ENCODE assay signal across 13 cellular contexts in the genomic region with DNA sequence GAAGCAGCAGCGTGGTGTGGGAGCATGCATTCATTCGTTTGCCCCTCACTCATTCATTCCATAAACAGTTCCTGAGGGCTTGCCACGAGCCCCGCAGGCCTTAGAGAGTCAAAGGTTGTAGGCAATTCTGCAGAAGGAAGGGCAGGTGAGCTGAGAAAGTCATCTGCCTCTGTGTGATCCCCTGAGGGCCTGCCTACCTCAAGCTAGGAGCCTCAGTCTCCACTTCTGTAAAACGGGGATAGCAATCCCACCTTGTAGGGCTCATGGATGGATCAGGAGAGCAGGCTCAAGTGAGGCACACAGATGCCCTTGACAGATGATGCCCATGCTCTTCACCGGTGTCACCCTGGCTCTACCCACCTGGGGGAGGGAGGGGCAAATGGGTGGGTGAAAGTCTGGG. TPM values are rescaled to one million over a fixed set of nuclear protein-coding genes. Genes with fewer than 3 reads are reported as not detected.
DNase-seq lines count a peak whose midpoint lies in the region; ATAC-seq and TF ChIP-seq lines count a peak whose summit lies in the region.
"Had no signal": no experiment of that assay in that cellular context is flagged by ENCODE, and none has a peak within 500 bp of the region (broad histone marks: within the 10 kb centered on the region; RNA-seq: fewer than 3 reads in every experiment).

No MANE protein-coding gene starts in this region.

- H3K36me3 ChIP-seq in IMR-90 (ENCODE audit: control insufficient read depth, insufficient read depth, low read length) (no peaks in the 10 kb centered on the region), neuronal stem cell (replicated peaks in 1 of 2; ENCODE audit: control insufficient read depth in 2 of 2, insufficient read depth in 2 of 2, low read length in 2 of 2) (no peaks in the 10 kb centered on the region), thyroid gland (no peaks in the 10 kb centered on the region)

- H4K91ac ChIP-seq in IMR-90 (ENCODE audit: insufficient read depth, low read depth, low read length) (0 out of 2 replicates have a peak overlapping the region, but pooled peaks have one; percentile 69), neuronal stem cell (ENCODE audit: low read depth, low read length, poor library complexity) (no peak overlapping the region)

- H2BK15ac ChIP-seq in IMR-90 (ENCODE audit: low read depth, low read length) (peak overlapping the region; percentile 66; the same call in 1 of the 3 replicates), neuronal stem cell (ENCODE audit: low read length) (no peak overlapping the region)

- POLR2A ChIA-PET in IMR-90 (lab: Charles Lee; ENCODE audit: unreplicated experiment): no interaction called here

- dilution Hi-C loops in IMR-90 (cut with HindIII; ENCODE audit: low sequenced_read_pairs, unreplicated experiment): no loop called here

- no peak for DNase-seq in activated T-cell treated with anti-CD3 and anti-CD28 coated beads, Interleukin-2, amount 50 U/mL, for 24 hours
- no peak for DNase-seq in activated T-cell treated with anti-CD3 and anti-CD28 coated beads for 4 hours
- DNase-seq in IMR-90: no peak
- no peak for DNase-seq in activated naive CD8-positive, alpha-beta T cell treated with anti-CD3 and anti-CD28 coated beads, Interleukin-2, amount 50 U/mL, for 24 hours
- DNase-seq in neuronal stem cell (ENCODE audit: low spot score): no peak
- DNase-seq in kidney glomerular epithelial cell (lab: John Stamatoyannopoulos, UW): no peak
- no peak for DNase-seq in thyroid gland
- DNase-seq: DMS79 treated with DMSO at 0.1 percent for 48 hours, NCI-H1436 treated with DMSO at 0.1 percent for 48 hours had no signal

- no peak overlapping the region for H4K5ac ChIP-seq in IMR-90 (ENCODE audit: low read depth, low read length)

- H3K56ac ChIP-seq in IMR-90 (ENCODE audit: extremely low read depth, insufficient read depth, low read length): no peak overlapping the region

- H2BK12ac ChIP-seq in neuronal stem cell (ENCODE audit: low read length): no peak overlapping the region

- CTCF ChIA-PET in IMR-90 (lab: Yijun Ruan, JAX): interaction anchor here (0.7 to 1.4 kb wide), 2 partner anchors 16 to 17 kb away, joined by 3 to 6 read pairs; no protein-coding TSS in a partner anchor

- H3K79me1 ChIP-seq in IMR-90 (ENCODE audit: low read depth in 1 of 2, low read length in 2 of 2) (peaks cover 26 to 90% of the 10 kb centered on the region in 2 experiments; a peak in 3 of 4 replicates), neuronal stem cell (ENCODE audit: low read depth, low read length) (no peaks in the 10 kb centered on the region)

- H3K27me3 Mint-ChIP-seq in activated T-cell treated with anti-CD3 and anti-CD28 coated beads, Interleukin-2, amount 50 U/mL, for 24 hours: no peaks in the 10 kb centered on the region
- no peaks in the 10 kb centered on the region for H3K27me3 Mint-ChIP-seq in activated naive CD8-positive, alpha-beta T cell treated with anti-CD3 and anti-CD28 coated beads, Interleukin-2, amount 50 U/mL, for 24 hours

- H4K8ac ChIP-seq in IMR-90 (ENCODE audit: low read depth in 2 of 2, low read length in 2 of 2) (peak overlapping the region in 1 of 2 experiments; percentile 23; a peak in 1 of 4 replicates), neuronal stem cell (ENCODE audit: low read depth, low read length) (no peak overlapping the region)

- H3K23ac ChIP-seq in IMR-90 (ENCODE audit: low read depth, low read length) (peak overlapping the region; percentile 44; the same call in 1 of the 2 replicates), neuronal stem cell (ENCODE audit: low read depth, low read length, poor library complexity) (peak overlapping the region; percentile 26)

- TF ChIP-seq CTCF in IMR-90 (conservative IDR thresholded peaks at IDR 0.05; ENCODE audit: low read depth, low read length) (no peak), thyroid gland (IDR thresholded peaks at IDR 0.05) (no peak)

- TF ChIP-seq POLR2A in IMR-90 (IDR thresholded peaks at IDR 0.05; ENCODE audit: low read depth, low read length) (no peak), thyroid gland (IDR thresholded peaks at IDR 0.05) (no peak)

- H3K4me1 Mint-ChIP-seq in activated T-cell treated with anti-CD3 and anti-CD28 coated beads, Interleukin-2, amount 50 U/mL, for 24 hours (ENCODE audit: low read depth): peaks cover 92% of the 10 kb centered on the region
- peaks cover 94% of the 10 kb centered on the region for H3K4me1 Mint-ChIP-seq in activated naive CD8-positive, alpha-beta T cell treated with anti-CD3 and anti-CD28 coated beads, Interleukin-2, amount 50 U/mL, for 24 hours

- WGBS in IMR-90 (ENCODE audit: extremely low coverage in 2 of 2, insufficient read length in 1 of 2), 2 experiments: no CpG with 5 or more reads among the region's 6 CpGs
- no CpG with 5 or more reads among the region's 6 CpGs for WGBS in neuronal stem cell (ENCODE audit: extremely low coverage in 2 of 2, insufficient read length in 2 of 2, insufficient replicate concordance in 1 of 2), 2 donors
- WGBS in thyroid gland, 2 donors: 93 to 100% methylated on average over 4 to 5 of the region's 6 CpGs

- peak overlapping the region; percentile 28 for H2BK20ac ChIP-seq in IMR-90 (ENCODE audit: low read depth, low read length)

- H3K18ac ChIP-seq in IMR-90 (ENCODE audit: low read depth, low read length) (no peak overlapping the region), neuronal stem cell (ENCODE audit: low read length) (no peak overlapping the region)

- H3K4me3 ChIP-seq in IMR-90 (ENCODE audit: insufficient read depth, low read depth, low read length) (no peak overlapping the region), neuronal stem cell (ENCODE audit: low read length in 2 of 2) (no peak overlapping the region), thyroid gland (replicated peaks in 1 of 3) (no peak overlapping the region)
- H3K4me3 ChIP-seq: A549 had no signal

- peak overlapping the region; percentile 100 for H3K4ac ChIP-seq in IMR-90 (ENCODE audit: low read depth, low read length)
- no peak overlapping the region for H3K4ac ChIP-seq in neuronal stem cell (ENCODE audit: low read length)

- H3K9me3 ChIP-seq in IMR-90 (ENCODE audit: control insufficient read depth, insufficient read depth, low read length) (no peaks in the 10 kb centered on the region), neuronal stem cell (replicated peaks in 1 of 2; ENCODE audit: control insufficient read depth in 2 of 2, insufficient read depth in 1 of 2, low read depth in 1 of 2, low read length in 2 of 2) (no peaks in the 10 kb centered on the region), thyroid gland (no peaks in the 10 kb centered on the region)
- H3K9me3 ChIP-seq: A549 had no signal

- in situ Hi-C loops in IMR-90 (cut with MboI; ENCODE audit: low sequenced_read_pairs): no loop called here

- H3K27ac Mint-ChIP-seq in activated T-cell treated with anti-CD3 and anti-CD28 coated beads, Interleukin-2, amount 50 U/mL, for 24 hours: peak overlapping the region; percentile 99
- peak overlapping the region; percentile 97 for H3K27ac Mint-ChIP-seq in activated naive CD8-positive, alpha-beta T cell treated with anti-CD3 and anti-CD28 coated beads, Interleukin-2, amount 50 U/mL, for 24 hours
- H3K27ac Mint-ChIP-seq: type B pancreatic cell had no signal

- H3K36me3 Mint-ChIP-seq in activated T-cell treated with anti-CD3 and anti-CD28 coated beads, Interleukin-2, amount 50 U/mL, for 24 hours (ENCODE audit: low read depth): peaks cover 13% of the 10 kb centered on the region
- H3K36me3 Mint-ChIP-seq in activated naive CD8-positive, alpha-beta T cell treated with anti-CD3 and anti-CD28 coated beads, Interleukin-2, amount 50 U/mL, for 24 hours (ENCODE audit: low read depth): peaks cover 4% of the 10 kb centered on the region
- H3K36me3 Mint-ChIP-seq: type B pancreatic cell had no signal

- H3K14ac ChIP-seq in IMR-90 (replicated peaks; ENCODE audit: low read depth, low read length): peak overlapping the region; percentile 53; the same call in 1 of the 2 replicates
- H3K14ac ChIP-seq in neuronal stem cell (ENCODE audit: low read length): no peak overlapping the region

- H2BK120ac ChIP-seq in IMR-90 (ENCODE audit: low read depth, low read length) (peak overlapping the region; percentile 98; the same call in 1 of the 2 replicates), neuronal stem cell (ENCODE audit: low read depth, low read length) (peak overlapping the region; percentile 50)

- no peak overlapping the region for H3K27ac ChIP-seq in IMR-90 (ENCODE audit: insufficient read depth, low read length)
- no peak overlapping the region for H3K27ac ChIP-seq in neuronal stem cell (replicated peaks; ENCODE audit: low read length)
- H3K27ac ChIP-seq in thyroid gland: no peak overlapping the region

- TF ChIP-seq RAD21 in IMR-90 (IDR thresholded peaks at IDR 0.05; ENCODE audit: low read length): no peak

- peaks cover 30% of the 10 kb centered on the region; the same call in 1 of the 2 replicates for H4K20me1 ChIP-seq in IMR-90 (ENCODE audit: insufficient read depth, low read length)

- H3K27me3 ChIP-seq in IMR-90 (ENCODE audit: control insufficient read depth, insufficient read depth, low read length) (no peaks in the 10 kb centered on the region), neuronal stem cell (ENCODE audit: control insufficient read depth in 3 of 3, insufficient read depth in 3 of 3, low read depth in 1 of 3, low read length in 3 of 3) (no peaks in the 10 kb centered on the region), thyroid gland (no peaks in the 10 kb centered on the region)

- H3K9ac ChIP-seq in IMR-90 (ENCODE audit: low read depth, low read length) (no peak overlapping the region), neuronal stem cell (ENCODE audit: low read depth, low read length, poor library complexity) (no peak overlapping the region)

- peaks cover 44% of the 10 kb centered on the region for H3K4me1 ChIP-seq in IMR-90 (ENCODE audit: control insufficient read depth, insufficient read depth, low read length)
- H3K4me1 ChIP-seq in neuronal stem cell (ENCODE audit: control insufficient read depth in 2 of 2, insufficient read depth in 1 of 2, low read depth in 1 of 2, low read length in 2 of 2): peaks cover 14 to 27% of the 10 kb centered on the region in 2 donors
- H3K4me1 ChIP-seq in thyroid gland: peaks cover 41 to 76% of the 10 kb centered on the region in 2 donors

- peak overlapping the region; percentile 82 for H3K4me3 Mint-ChIP-seq in activated T-cell treated with anti-CD3 and anti-CD28 coated beads, Interleukin-2, amount 50 U/mL, for 24 hours
- H3K4me3 Mint-ChIP-seq in activated naive CD8-positive, alpha-beta T cell treated with anti-CD3 and anti-CD28 coated beads, Interleukin-2, amount 50 U/mL, for 24 hours: peak overlapping the region; percentile 36
- H3K4me3 Mint-ChIP-seq: neural crest cell, type B pancreatic cell had no signal

- H2AFZ ChIP-seq in IMR-90 (replicated peaks; ENCODE audit: low read length, poor library complexity) (no peak overlapping the region), neuronal stem cell (ENCODE audit: low read length) (no peak overlapping the region)

- H3K4me2 ChIP-seq in IMR-90 (ENCODE audit: low read depth, low read length): no peak overlapping the region
- no peak overlapping the region for H3K4me2 ChIP-seq in neuronal stem cell (ENCODE audit: insufficient read depth, low read length, poor library complexity, severe bottlenecking)
- H3K4me2 ChIP-seq: A549 had no signal

- ATAC-seq in IMR-90 (ENCODE audit: low read depth): no peak
- no peak for ATAC-seq in activated naive CD8-positive, alpha-beta T cell treated with anti-CD3 and anti-CD28 coated beads, Interleukin-2, amount 50 U/mL, for 24 hours
- no peak for ATAC-seq in GM19035 (IDR thresholded peaks at IDR 0.05; ENCODE audit: unreplicated experiment)
- ATAC-seq: A549 had no signal

- H2BK5ac ChIP-seq in IMR-90 (ENCODE audit: low read depth, low read length, poor library complexity, severe bottlenecking) (no peak overlapping the region), neuronal stem cell (ENCODE audit: low read length) (no peak overlapping the region)

- intact Hi-C loops in IMR-90 (cut with micrococcal nuclease): no loop called here
- intact Hi-C loops in thyroid gland (cut with DNase I): no loop called here

- peaks cover 3% of the 10 kb centered on the region for H3K9me3 Mint-ChIP-seq in activated T-cell treated with anti-CD3 and anti-CD28 coated beads, Interleukin-2, amount 50 U/mL, for 24 hours
- H3K9me3 Mint-ChIP-seq in activated naive CD8-positive, alpha-beta T cell treated with anti-CD3 and anti-CD28 coated beads, Interleukin-2, amount 50 U/mL, for 24 hours: no peaks in the 10 kb centered on the region
- H3K9me3 Mint-ChIP-seq: neural crest cell, type B pancreatic cell had no signal

- peaks cover 36% of the 10 kb centered on the region for H3K9me1 ChIP-seq in IMR-90 (ENCODE audit: insufficient read depth, low read length)

- H2AK9ac ChIP-seq in IMR-90 (replicated peaks; ENCODE audit: low read depth, low read length, poor library complexity): peak overlapping the region; percentile 39

- H2AK5ac ChIP-seq in IMR-90 (ENCODE audit: low read depth, low read length): peak overlapping the region; percentile 61; the same call in 1 of the 2 replicates
- H2AK5ac ChIP-seq in neuronal stem cell (ENCODE audit: low read depth, low read length): peak overlapping the region; percentile 71

- no TSS peak for BruUV-seq in IMR-90 (replicated peaks; lab: Mats Ljungman, UMichigan)

RNA-seq across cellular contexts. Expression of gene ALDH4A1, which starts 26.6 kb away (rescaled TPM):
- total RNA-seq in IMR-90 (2012; rRNA removed): 8.6 TPM in 2 replicates
- 21.1 and 23.0 TPM in 2 replicates for polyA plus RNA-seq in IMR-90 (2012; rRNA removed)
- polyA plus RNA-seq in IMR-90 (2012; cell fraction: cytosol; rRNA removed): 12.1 and 21.4 TPM in 2 replicates
- polyA plus RNA-seq in IMR-90 (2012; cell fraction: nucleus; rRNA removed; ENCODE audit: low replicate concordance): 16.8 and 36.6 TPM in 2 replicates
- 11.9 TPM for polyA plus RNA-seq in neuronal stem cell (2013, experiment 1 of 2)
- polyA plus RNA-seq in neuronal stem cell (2013, experiment 2 of 2): 11.5 TPM
- total RNA-seq in thyroid gland: 10 to 100 TPM in 3 of 4 donors, 1 to 10 TPM in 1; 5.4 to 29.9 (median 18.6) TPM

RNA-seq across cellular contexts. Expression of gene IFFO2, which starts 27.5 kb away (rescaled TPM):
- 13.6 and 14.5 TPM in 2 replicates for total RNA-seq in IMR-90 (2012; rRNA removed)
- polyA plus RNA-seq in IMR-90 (2012; rRNA removed): 18.1 and 18.2 TPM in 2 replicates
- 14.9 and 25.2 TPM in 2 replicates for polyA plus RNA-seq in IMR-90 (2012; cell fraction: cytosol; rRNA removed)
- polyA plus RNA-seq in IMR-90 (2012; cell fraction: nucleus; rRNA removed; ENCODE audit: low replicate concordance): 20.2 and 32.8 TPM in 2 replicates
- polyA plus RNA-seq in neuronal stem cell (2013, experiment 1 of 2): 3.4 TPM
- 3.3 TPM for polyA plus RNA-seq in neuronal stem cell (2013, experiment 2 of 2)
- 10 to 100 TPM in 3 of 4 donors, 1 to 10 TPM in 1; 7.2 to 11.3 (median 10.1) TPM for total RNA-seq in thyroid gland
